Comparison of ENCODE assay signal across 9 cellular contexts in genomic region chr3:152398495-152398894, GRCh38.
DNase-seq lines count a peak whose midpoint lies in the region; ATAC-seq and TF ChIP-seq lines count a peak whose summit lies in the region.
"Had no signal": no experiment of that assay in that cellular context is flagged by ENCODE, and none has a peak within 500 bp of the region (broad histone marks: within the 10 kb centered on the region; RNA-seq: fewer than 3 reads in every experiment).

No MANE protein-coding gene starts in this region.

- H3K9me2 ChIP-seq in SK-N-SH: no peaks in the 10 kb centered on the region
- no peaks in the 10 kb centered on the region for H3K9me2 ChIP-seq in Karpas-422 (replicated peaks; ENCODE audit: insufficient read depth, low read length)

- H3K36me3 ChIP-seq in SK-N-SH (replicated peaks in 1 of 2; ENCODE audit: control insufficient read depth in 1 of 2, insufficient read depth in 2 of 2, low read length in 1 of 2) (peaks cover 5 to 25% of the 10 kb centered on the region in 2 experiments), Karpas-422 (ENCODE audit: insufficient read depth, low read length) (peaks cover 15% of the 10 kb centered on the region), skeletal muscle satellite cell (ENCODE audit: insufficient read depth, low read length) (peaks cover 14% of the 10 kb centered on the region)

- POLR2A ChIA-PET in SK-N-SH (lab: Yijun Ruan, JAX): no interaction called here

- no peak overlapping the region for H2AFZ ChIP-seq in SK-N-SH (ENCODE audit: low read depth)
- H2AFZ ChIP-seq in Karpas-422 (ENCODE audit: low read length): no peak overlapping the region

- H3K79me2 ChIP-seq in SK-N-SH (ENCODE audit: insufficient read depth) (peaks cover 100% of the 10 kb centered on the region), Karpas-422 (ENCODE audit: low read length) (peaks cover 99% of the 10 kb centered on the region)

- CTCF ChIA-PET in SK-N-SH (lab: Yijun Ruan, JAX): interaction anchor here (0.7 to 1.9 kb wide), 2 partner anchors 46 to 402 kb away, joined by 3 to 9 read pairs; no protein-coding TSS in a partner anchor

- peaks cover 25% of the 10 kb centered on the region for H3F3A ChIP-seq in SK-N-SH (replicated peaks; ENCODE audit: insufficient read depth)

- H3K4me1 ChIP-seq in SK-N-SH (ENCODE audit: control insufficient read depth in 1 of 2, insufficient read depth in 2 of 2, low read depth in 1 of 2, low read length in 1 of 2): peaks cover 1 to 30% of the 10 kb centered on the region in 2 experiments; a peak in 3 of 4 replicates
- H3K4me1 ChIP-seq in Karpas-422 (ENCODE audit: low read length): peaks cover 65% of the 10 kb centered on the region
- peaks cover 56% of the 10 kb centered on the region for H3K4me1 ChIP-seq in skeletal muscle satellite cell (ENCODE audit: control insufficient read depth, insufficient read depth, low read length)

- no peak for TF ChIP-seq RAD21 in SK-N-SH (IDR thresholded peaks at IDR 0.05; ENCODE audit: low read length)

- no peak for TF ChIP-seq EP300 in SK-N-SH (IDR thresholded peaks at IDR 0.05; ENCODE audit: borderline replicate concordance in 1 of 2, low read depth in 1 of 2, low read length in 1 of 2)

- H3K27me3 ChIP-seq in SK-N-SH (ENCODE audit: insufficient read depth) (no peaks in the 10 kb centered on the region), Karpas-422 (ENCODE audit: low read length) (no peaks in the 10 kb centered on the region), skeletal muscle satellite cell (ENCODE audit: control insufficient read depth, insufficient read depth, low read length) (no peaks in the 10 kb centered on the region)

- H3K9me3 ChIP-seq in SK-N-SH: no peaks in the 10 kb centered on the region
- H3K9me3 ChIP-seq in Karpas-422 (ENCODE audit: low read length): no peaks in the 10 kb centered on the region
- no peaks in the 10 kb centered on the region for H3K9me3 ChIP-seq in skeletal muscle satellite cell (replicated peaks; ENCODE audit: low read length)

- H3K4me2 ChIP-seq in SK-N-SH (no peak overlapping the region), Karpas-422 (ENCODE audit: low read depth, low read length, poor library complexity, severe bottlenecking) (no peak overlapping the region), skeletal muscle satellite cell (ENCODE audit: low read length) (no peak overlapping the region)

- no peak overlapping the region for H3K9ac ChIP-seq in SK-N-SH
- no peak overlapping the region for H3K9ac ChIP-seq in Karpas-422 (ENCODE audit: low read length)
- peak overlapping the region; percentile 13 for H3K9ac ChIP-seq in skeletal muscle satellite cell (ENCODE audit: low read depth, low read length)

- H4K20me1 ChIP-seq in SK-N-SH (ENCODE audit: insufficient read depth) (peaks cover 68% of the 10 kb centered on the region), Karpas-422 (ENCODE audit: insufficient read depth, low read depth, low read length) (no peaks in the 10 kb centered on the region)

- H3K27ac ChIP-seq in SK-N-SH (ENCODE audit: low read depth in 2 of 2, low read length in 1 of 2) (peak overlapping the region in 1 of 2 experiments; percentile 56; a peak in 1 of 4 replicates), Karpas-422 (ENCODE audit: low read length) (peak overlapping the region; percentile 42; the same call in 1 of the 2 replicates)

- TF ChIP-seq CTCF in SK-N-SH (IDR thresholded peaks at IDR 0.05): no peak
- TF ChIP-seq CTCF in choroid plexus epithelial cell (conservative IDR thresholded peaks at IDR 0.05; ENCODE audit: low read depth, low read length): no peak

- ATAC-seq in SK-N-SH treated with all-trans-retinoic acid at 6 μM for 48 hours (peak; percentile 11; the same call in 1 of the 3 replicates), GM21526 (IDR thresholded peaks at IDR 0.05; ENCODE audit: low FRiP score, unreplicated experiment) (no peak)

- H3K4me3 ChIP-seq in SK-N-SH (ENCODE audit: low read depth in 2 of 2, low read length in 1 of 2) (no peak overlapping the region), Karpas-422 (ENCODE audit: low read length) (no peak overlapping the region), choroid plexus epithelial cell (ENCODE audit: low read depth, low read length) (no peak overlapping the region), skeletal muscle satellite cell (ENCODE audit: low read length) (no peak overlapping the region)

- DNase-seq in SK-N-SH (no peak), Karpas-422 (no peak), choroid plexus epithelial cell (ENCODE audit: low read depth) (peak; percentile 47), NCI-H2029 (lab: John Stamatoyannopoulos, UW) (no peak), hepatic stellate cell (ENCODE audit: low spot score) (no peak)
- DNase-seq: NCI-H510A had no signal

TF ChIP-seq in SK-N-SH treated with all-trans-retinoic acid at 6 μM for 48 hours, 23 proteins besides CTCF, POLR2A, EP300 and RAD21 (continues in another document):
- TF ChIP-seq ESRRG (CRISPR knock-in tag; IDR thresholded peaks at IDR 0.05) (no peak), CREB5 (CRISPR knock-in tag; IDR thresholded peaks at IDR 0.05; ENCODE audit: low read depth) (no peak), OSR1 (CRISPR knock-in tag; IDR thresholded peaks at IDR 0.05) (no peak), ZFP3 (CRISPR knock-in tag; IDR thresholded peaks at IDR 0.05) (no peak), PATZ1 (CRISPR knock-in tag; IDR thresholded peaks at IDR 0.05; ENCODE audit: borderline replicate concordance) (no peak), ZNF70 (CRISPR knock-in tag; IDR thresholded peaks at IDR 0.05) (no peak), SNAI2 (CRISPR knock-in tag; IDR thresholded peaks at IDR 0.05) (no peak), PPARA (CRISPR knock-in tag; IDR thresholded peaks at IDR 0.05; ENCODE audit: borderline replicate concordance) (no peak)

TF ChIP-seq in SK-N-SH, 30 proteins besides CTCF, POLR2A, EP300 and RAD21:
- TF ChIP-seq RFX5 (IDR thresholded peaks at IDR 0.05; ENCODE audit: low read length) (no peak), USF2 (IDR thresholded peaks at IDR 0.05; ENCODE audit: borderline replicate concordance, low read depth, low read length) (no peak), ELF1 (IDR thresholded peaks at IDR 0.05) (no peak), IRF3 (IDR thresholded peaks at IDR 0.05; ENCODE audit: low read depth, low read length) (no peak), FOSL2 (IDR thresholded peaks at IDR 0.05; ENCODE audit: borderline replicate concordance, low read depth) (no peak), GATA2 (CRISPR knock-in tag; IDR thresholded peaks at IDR 0.05) (no peak), YY1 (IDR thresholded peaks at IDR 0.05; ENCODE audit: low read depth) (no peak), TCF12 (IDR thresholded peaks at IDR 0.05) (no peak)
